29 cellular contexts compared by ENCODE assay signal in the genomic region with DNA sequence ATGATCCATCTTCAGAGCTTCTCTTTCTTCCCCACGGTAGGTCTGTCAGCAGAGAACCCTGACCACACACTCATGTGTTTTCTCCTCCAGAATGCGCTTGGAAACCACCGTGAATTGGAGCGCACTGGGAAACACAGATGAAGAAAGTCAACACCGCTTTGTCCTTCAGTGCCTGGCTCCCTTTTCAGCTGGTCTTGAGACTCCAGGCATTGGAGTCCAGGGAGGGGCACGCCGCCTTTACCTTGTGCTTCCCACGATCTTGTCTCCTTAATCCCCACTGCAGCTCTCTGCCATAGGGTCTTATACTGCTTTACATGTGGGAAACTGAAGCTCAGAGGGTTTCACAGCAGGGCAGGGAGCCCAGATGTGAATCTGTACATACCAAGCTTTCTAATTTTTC. TPM values are rescaled to one million over a fixed set of nuclear protein-coding genes. Genes with fewer than 3 reads are reported as not detected.
"Had no signal": no experiment of that assay in that cellular context is flagged by ENCODE, and none has a peak within 500 bp of the region (broad histone marks: within the 10 kb centered on the region; RNA-seq: fewer than 3 reads in every experiment).

No MANE protein-coding gene starts in this region.

- H3K27me3 ChIP-seq: esophagus squamous epithelium, left lung, suprapubic skin, tibial artery, upper lobe of right lung had no signal

- DNase-seq: activated CD4-positive, alpha-beta T cell treated with anti-CD3 and anti-CD28 coated beads for 48 hours; activated CD4-positive, alpha-beta T cell treated with anti-CD3 and anti-CD28 coated beads, Interleukin-2, amount 50 U/mL, for 48 hours; activated CD8-positive, alpha-beta memory T cell treated with anti-CD3 and anti-CD28 coated beads for 24 hours; activated naive CD4-positive, alpha-beta T cell; effector CD4-positive, alpha-beta T cell; esophagus squamous epithelium; foreskin melanocyte; left lung; lower lobe of right lung; mesenchymal stem cell; naive thymus-derived CD8-positive, alpha-beta T cell; posterior cingulate gyrus; stimulated activated CD4-positive, alpha-beta T cell treated with anti-CD3 and anti-CD28 coated beads, Interleukin-12 subunit alpha, Interleukin-12 subunit beta, amount 100 ng/mL, for 4 hours; stimulated activated CD4-positive, alpha-beta T cell treated with anti-CD3 and anti-CD28 coated beads, Interleukin-4, amount 100 ng/mL, for 1 hour; T-helper 9 cell; tibial artery; upper lobe of right lung; WERI-Rb-1 had no signal

- ATAC-seq: activated CD4-positive, CD25-positive, alpha-beta regulatory T cell treated with anti-CD3 and anti-CD28 coated beads, Interleukin-2, amount 50 U/mL, for 24 hours; left lung; lower lobe of right lung; naive thymus-derived CD8-positive, alpha-beta T cell; sciatic nerve; upper lobe of right lung had no signal

- H3K4me1 ChIP-seq: esophagus squamous epithelium, lower lobe of right lung, suprapubic skin, upper lobe of right lung had no signal

- H3K27ac ChIP-seq: epithelial cell of prostate, left lung, lower lobe of right lung, suprapubic skin, tibial artery, upper lobe of right lung, WERI-Rb-1 had no signal

- H3K4me3 ChIP-seq: suprapubic skin had no signal

- FAIRE-seq: bronchial epithelial cell, endometrium, islet of Langerhans, TTC549 had no signal

- H3K9me3 ChIP-seq: esophagus squamous epithelium, left lung, lower lobe of right lung, suprapubic skin, tibial artery, upper lobe of right lung had no signal

- H3K36me3 ChIP-seq: esophagus squamous epithelium, left lung, lower lobe of right lung, suprapubic skin, tibial artery, upper lobe of right lung, WERI-Rb-1 had no signal

RNA-seq across cellular contexts. Expression of gene FAM90A1, which starts 1.1 kb away (rescaled TPM):
- total RNA-seq: bronchial epithelial cell; dermis blood vessel endothelial cell; naive thymus-derived CD8-positive, alpha-beta T cell; omental fat pad; sciatic nerve; suprapubic skin; T-helper 1 cell treated with Interleukin-12 subunit alpha and Interleukin-12 subunit beta and Interleukin-4 antibody, amounts not matched to agents 30 ng/mL and 1 ng/mL, for 36 hours had no signal
